In genomic region chr10:79346388-79347225, GRCh38 we compare ENCODE assay signal across 8 cellular contexts. TPM values are rescaled to one million over a fixed set of nuclear protein-coding genes. Genes with fewer than 3 reads are reported as not detected.
DNase-seq lines count a peak whose midpoint lies in the region; ATAC-seq and TF ChIP-seq lines count a peak whose summit lies in the region.

No MANE protein-coding gene starts in this region.

- H3K9me2 ChIP-seq in GM23338 (ENCODE audit: insufficient read depth): no peaks in the 10 kb centered on the region

- CTCF ChIA-PET in activated CD8-positive, alpha-beta T cell treated with anti-CD3 and anti-CD28 coated beads, Interleukin-2, amount 10 ng/mL, durations not matched to agents 7 days and 5 days (lab: Charles Lee): interaction anchor here (0.7 to 6.2 kb wide), 13 partner anchors 10 to 98 kb away, joined by 3 to 55 read pairs (median 6); no protein-coding TSS in a partner anchor

- ATAC-seq in GM23338: peak; percentile 75
- ATAC-seq in activated CD8-positive, alpha-beta T cell treated with anti-CD3 and anti-CD28 coated beads, Interleukin-2, amount 10 ng/mL, durations not matched to agents 7 days and 5 days: peak; percentile 10
- ATAC-seq in HG02610 (IDR thresholded peaks at IDR 0.05; ENCODE audit: unreplicated experiment): no peak

- H4K20me1 ChIP-seq in GM23338 (replicated peaks; ENCODE audit: insufficient read depth): peaks cover 8% of the 10 kb centered on the region; the same call in 1 of the 2 replicates

- no peaks in the 10 kb centered on the region for H3K9me3 Mint-ChIP-seq in GM23338
- H3K9me3 Mint-ChIP-seq in activated CD8-positive, alpha-beta T cell treated with anti-CD3 and anti-CD28 coated beads, Interleukin-2, amount 10 ng/mL, durations not matched to agents 7 days and 5 days (ENCODE audit: insufficient read depth): no peaks in the 10 kb centered on the region

- H3K79me2 ChIP-seq in GM23338 (replicated peaks; ENCODE audit: insufficient read depth): peaks cover 11% of the 10 kb centered on the region

- peaks cover 7% of the 10 kb centered on the region for H3F3A ChIP-seq in GM23338 (replicated peaks; ENCODE audit: low read depth)

- H3K36me3 ChIP-seq in GM23338 (ENCODE audit: insufficient read depth): no peaks in the 10 kb centered on the region

- POLR2A ChIA-PET in activated CD8-positive, alpha-beta T cell treated with anti-CD3 and anti-CD28 coated beads, Interleukin-2, amount 10 ng/mL, durations not matched to agents 7 days and 5 days (lab: Charles Lee): interaction anchor here (1.1 to 13.3 kb wide), 6 partner anchors 7 to 60 kb away, joined by 3 to 162 read pairs (median 11); no protein-coding TSS in a partner anchor

- H2AFZ ChIP-seq in GM23338: peak overlapping the region; percentile 94

- no peaks in the 10 kb centered on the region for H3K27me3 ChIP-seq in GM23338 (ENCODE audit: insufficient read depth)

- H3K4me2 ChIP-seq in GM23338: peak overlapping the region; percentile 66

- peaks cover 3% of the 10 kb centered on the region for H3K27me3 Mint-ChIP-seq in GM23338 (ENCODE audit: insufficient read depth, low read depth, poor library complexity)
- H3K27me3 Mint-ChIP-seq in activated CD8-positive, alpha-beta T cell treated with anti-CD3 and anti-CD28 coated beads, Interleukin-2, amount 10 ng/mL, durations not matched to agents 7 days and 5 days (ENCODE audit: low read depth): no peaks in the 10 kb centered on the region

- TF ChIP-seq CTCF in GM23338 (conservative IDR thresholded peaks at IDR 0.05; ENCODE audit: low read depth in 2 of 2): no peak

- peak overlapping the region; percentile 75 for H3K4me3 ChIP-seq in GM23338

- peak overlapping the region; percentile 42; the same call in 1 of the 2 replicates for H3K27ac ChIP-seq in GM23338 (ENCODE audit: low read depth)

- no peak overlapping the region for H3K27ac Mint-ChIP-seq in GM23338
- peak overlapping the region; percentile 57 for H3K27ac Mint-ChIP-seq in activated CD8-positive, alpha-beta T cell treated with anti-CD3 and anti-CD28 coated beads, Interleukin-2, amount 10 ng/mL, durations not matched to agents 7 days and 5 days

- H3K4me3 Mint-ChIP-seq in GM23338: peak overlapping the region; percentile 81
- peak overlapping the region; percentile 86 for H3K4me3 Mint-ChIP-seq in activated CD8-positive, alpha-beta T cell treated with anti-CD3 and anti-CD28 coated beads, Interleukin-2, amount 10 ng/mL, durations not matched to agents 7 days and 5 days

- DNase-seq in 8988T: peak; percentile 1
- peak; percentile 71 for DNase-seq in GM23338 (ENCODE audit: low spot score)
- DNase-seq in activated CD8-positive, alpha-beta T cell treated with anti-CD3 and anti-CD28 coated beads, Interleukin-2, amount 10 ng/mL, durations not matched to agents 7 days and 5 days: peak; percentile 46
- DNase-seq in left kidney (ENCODE audit: low read depth, low spot score): peak; percentile 59
- no peak for DNase-seq in NCI-H524 treated with DMSO at 0.1 percent for 48 hours (lab: John Stamatoyannopoulos, UW)
- DNase-seq in HT-29 (ENCODE audit: low spot score): no peak
- no peak for DNase-seq in stimulated activated CD4-positive, alpha-beta T cell treated with anti-CD3 and anti-CD28 coated beads, Interleukin-15, amount 100 ng/mL, for 24 hours

- peaks cover 11% of the 10 kb centered on the region; the same call in 2 of the 3 replicates for H3K4me1 Mint-ChIP-seq in GM23338
- H3K4me1 Mint-ChIP-seq in activated CD8-positive, alpha-beta T cell treated with anti-CD3 and anti-CD28 coated beads, Interleukin-2, amount 10 ng/mL, durations not matched to agents 7 days and 5 days (ENCODE audit: low read depth): peaks cover 67% of the 10 kb centered on the region

- peaks cover 7% of the 10 kb centered on the region for H3K4me1 ChIP-seq in GM23338 (ENCODE audit: insufficient read depth)

- peaks cover 27% of the 10 kb centered on the region for H3K36me3 Mint-ChIP-seq in GM23338 (ENCODE audit: low read depth)
- H3K36me3 Mint-ChIP-seq in activated CD8-positive, alpha-beta T cell treated with anti-CD3 and anti-CD28 coated beads, Interleukin-2, amount 10 ng/mL, durations not matched to agents 7 days and 5 days (ENCODE audit: low read depth): peaks cover 32% of the 10 kb centered on the region

TF ChIP-seq in GM23338, 12 proteins besides CTCF, POLR2A, EP300 and RAD21:
- TF ChIP-seq EZH2phosphoT487 (IDR thresholded peaks at IDR 0.05; ENCODE audit: unreplicated experiment) (no peak), CREB1 (CRISPR knock-in tag; IDR thresholded peaks at IDR 0.05; ENCODE audit: low read depth) (no peak)

RNA-seq across cellular contexts. Expression of gene PPIF, which starts 0.7 kb away (rescaled TPM):
- 42.4 and 43.6 TPM in 2 replicates for total RNA-seq in GM23338 (2014; rRNA removed; shearing (Covaris generic))
- polyA plus RNA-seq in GM23338 (2016; fragmentation: Nextera tagmentation; extraction: Ambion mirVana): 29.5 and 32.1 TPM in 2 replicates
- total RNA-seq in activated CD8-positive, alpha-beta T cell treated with anti-CD3 and anti-CD28 coated beads, Interleukin-2, amount 10 ng/mL, durations not matched to agents 7 days and 5 days: 10 to 100 TPM; 74.7 to 77.7 TPM
- total RNA-seq in HT-29 (2014; rRNA removed; shearing (Covaris generic)): 58.3 and 65.8 TPM in 2 replicates

Comparison
In these comparisons a context has a peak if more than half of its experiments do, and no peak if none do; other contexts are left out.
1. DNase-seq: peak in 8988T (single experiment), GM23338 (single experiment), activated CD8-positive, alpha-beta T cell treated with anti-CD3 and anti-CD28 coated beads, Interleukin-2, amount 10 ng/mL, durations not matched to agents 7 days and 5 days (single experiment) and left kidney (single experiment); none in NCI-H524 treated with DMSO at 0.1 percent for 48 hours (single experiment), HT-29 (single experiment) and stimulated activated CD4-positive, alpha-beta T cell treated with anti-CD3 and anti-CD28 coated beads, Interleukin-15, amount 100 ng/mL, for 24 hours (single experiment).